ENCODE assay signal across 22 cellular contexts in the genomic region with DNA sequence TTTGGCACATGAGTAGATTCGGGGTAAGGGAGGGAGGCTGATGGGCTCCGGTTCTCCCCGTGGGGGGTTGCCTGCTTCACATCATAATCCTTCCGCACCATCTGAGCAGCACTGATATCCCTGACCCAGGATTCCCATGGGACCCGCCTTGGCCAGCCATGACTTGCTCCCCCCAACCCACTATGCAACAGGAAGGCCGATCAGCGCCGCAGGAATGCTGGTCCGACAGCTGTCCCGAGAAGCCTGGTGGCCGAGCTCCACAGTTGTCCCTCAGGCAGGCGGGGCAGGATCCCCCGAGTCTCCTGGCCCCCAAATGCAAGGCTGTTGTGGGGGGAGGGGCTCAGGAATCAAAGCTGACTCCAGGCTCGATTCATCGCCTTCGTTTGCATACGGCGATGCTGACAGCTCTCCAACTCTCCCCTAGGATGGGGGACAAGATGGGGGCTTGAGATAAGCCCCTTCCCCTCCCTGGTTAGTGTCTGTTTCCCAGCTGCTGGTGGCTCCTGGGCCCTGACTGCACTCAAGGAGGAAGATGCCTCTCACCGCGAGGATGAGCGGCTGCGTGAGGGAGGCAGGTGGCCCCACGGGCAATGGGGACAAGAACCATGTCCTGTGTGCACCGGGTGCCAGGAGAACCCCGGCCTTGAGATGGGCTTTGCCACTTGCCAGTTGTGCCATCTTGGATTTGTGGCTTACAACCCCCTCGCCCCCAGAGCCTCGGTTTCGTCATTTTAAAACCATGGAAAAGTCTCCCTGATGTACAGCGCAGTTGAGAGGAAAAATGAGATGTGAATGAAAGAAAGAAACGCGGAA. TPM values are rescaled to one million over a fixed set of nuclear protein-coding genes. Genes with fewer than 3 reads are reported as not detected.
A peak's percentile ranks its signal among the peaks of the same experiment; 100 is the strongest.
DNase-seq lines count a peak whose midpoint lies in the region; ATAC-seq, FAIRE-seq and TF ChIP-seq lines count a peak whose summit lies in the region.
"Had no signal": no experiment of that assay in that cellular context is flagged by ENCODE, and none has a peak within 500 bp of the region (broad histone marks: within the 10 kb centered on the region; RNA-seq: fewer than 3 reads in every experiment).

No MANE protein-coding gene starts in this region.

- H3K9me3 ChIP-seq in H1 (ENCODE audit: insufficient read depth in 2 of 2, low read depth in 1 of 2, low read length in 1 of 2) (no peaks in the 10 kb centered on the region), skeletal muscle satellite cell (replicated peaks; ENCODE audit: low read length) (no peaks in the 10 kb centered on the region), HAP-1 (no peaks in the 10 kb centered on the region)
- H3K9me3 ChIP-seq: lower lobe of right lung, ovary, sigmoid colon, upper lobe of right lung had no signal

- H3K23ac ChIP-seq in H1 (ENCODE audit: insufficient read length) = no peak overlapping the region

- no peak overlapping the region for H3K4me3 ChIP-seq in H7 (ENCODE audit: insufficient read depth, low read depth, low read length)
- no peak overlapping the region; a peak in 1 of 8 replicates for H3K4me3 ChIP-seq in H1 (ENCODE audit: extremely low read depth in 1 of 4, insufficient read depth in 2 of 4, low read depth in 3 of 4, low read length in 4 of 4)
- H3K4me3 ChIP-seq in skeletal muscle satellite cell (ENCODE audit: low read length) = peak overlapping the region; percentile 44
- H3K4me3 ChIP-seq in HAP-1 = no peak overlapping the region
- H3K4me3 ChIP-seq: GM12878, lower lobe of right lung, ovary, sigmoid colon, upper lobe of right lung had no signal

- H3K23me2 ChIP-seq in H1 (ENCODE audit: low read depth, low read length) = peaks cover 6% of the 10 kb centered on the region

- no peak for ATAC-seq in activated T-cell treated with anti-CD3 and anti-CD28 coated beads, Interleukin-2, amount 50 U/mL, for 72 hours (replicated peaks in 1 of 2)
- ATAC-seq: GM12878; lower lobe of right lung; stimulated activated naive CD8-positive, alpha-beta T cell treated with anti-CD3 and anti-CD28 coated beads, Interleukin-15, Interleukin-2, amounts not matched to agents 100 U/mL and 50 U/mL, for 24 hours; upper lobe of right lung had no signal

- peak overlapping the region; percentile 14 to 43; a peak in 3 of 4 replicates for H3K4me2 ChIP-seq in H1 (ENCODE audit: insufficient read depth in 1 of 2, low read depth in 2 of 2, low read length in 2 of 2)
- peak overlapping the region; percentile 60 for H3K4me2 ChIP-seq in skeletal muscle satellite cell (ENCODE audit: low read length)

- no peak overlapping the region for H2BK120ac ChIP-seq in H1 (replicated peaks; ENCODE audit: low read depth, low read length)

- H3K27ac ChIP-seq in H1 (ENCODE audit: low read depth, low read length) = no peak overlapping the region
- H3K27ac ChIP-seq: lower lobe of right lung, ovary, RWPE1, sigmoid colon, upper lobe of right lung had no signal

- H3K4me3 Mint-ChIP-seq in activated T-cell treated with anti-CD3 and anti-CD28 coated beads, Interleukin-2, amount 50 U/mL, for 72 hours = no peak overlapping the region
- H3K4me3 Mint-ChIP-seq: activated CD4-positive, alpha-beta T cell treated with anti-CD3 and anti-CD28 coated beads, Interleukin-2, amount 10 ng/mL, durations not matched to agents 7 days and 5 days; HFFc6 had no signal

- H3K9ac ChIP-seq in H1 (replicated peaks in 1 of 4; ENCODE audit: extremely low read depth in 1 of 4, low read depth in 3 of 4, low read length in 3 of 4) (no peak overlapping the region), skeletal muscle satellite cell (ENCODE audit: low read depth, low read length) (no peak overlapping the region)

- no peak for TF ChIP-seq CTCF in H1 (IDR thresholded peaks at IDR 0.05; ENCODE audit: control extremely low read depth in 1 of 3, insufficient read depth in 1 of 3, low read depth in 1 of 3, low read length in 3 of 3)

- H3K27me3 ChIP-seq in H7 (ENCODE audit: control insufficient read depth, insufficient read depth, low read length) = no peaks in the 10 kb centered on the region
- H3K27me3 ChIP-seq in H1 (replicated peaks in 1 of 4; ENCODE audit: control insufficient read depth in 3 of 4, extremely low read depth in 1 of 4, insufficient read depth in 3 of 4, low read length in 3 of 4) = no peaks in the 10 kb centered on the region; a peak in 1 of 7 replicates
- H3K27me3 ChIP-seq in skeletal muscle satellite cell (ENCODE audit: control insufficient read depth, insufficient read depth, low read length) = peaks cover 80% of the 10 kb centered on the region
- no peaks in the 10 kb centered on the region for H3K27me3 ChIP-seq in HAP-1 (ENCODE audit: low read depth)
- H3K27me3 ChIP-seq: ovary had no signal

- H2BK12ac ChIP-seq in H1 (ENCODE audit: low read depth, low read length) = peak overlapping the region; percentile 62; the same call in 1 of the 2 replicates

- H3K9me3 Mint-ChIP-seq in activated T-cell treated with anti-CD3 and anti-CD28 coated beads, Interleukin-2, amount 50 U/mL, for 72 hours = no peaks in the 10 kb centered on the region
- H3K9me3 Mint-ChIP-seq: activated CD4-positive, alpha-beta T cell treated with anti-CD3 and anti-CD28 coated beads, Interleukin-2, amount 10 ng/mL, durations not matched to agents 7 days and 5 days; HFFc6 had no signal

- peak overlapping the region; percentile 36 for H3K18ac ChIP-seq in H1 (ENCODE audit: extremely low read depth, low read length)

- H4K5ac ChIP-seq in H1 (ENCODE audit: insufficient read length, low read depth, low read length) = no peak overlapping the region

- H2BK15ac ChIP-seq in H1 (ENCODE audit: low read length) = 0 out of 2 replicates have a peak overlapping the region, but pooled peaks have one; percentile 25

- H3K4ac ChIP-seq in H1 (replicated peaks; ENCODE audit: insufficient read length, low read depth, low read length) = no peak overlapping the region

- no peak for TF ChIP-seq POLR2A in H1 (IDR thresholded peaks at IDR 0.05; ENCODE audit: control extremely low read depth in 1 of 2, low read depth in 2 of 2, low read length in 2 of 2)

- H3K79me2 ChIP-seq in H1 (ENCODE audit: control insufficient read depth in 1 of 2, insufficient read depth in 2 of 2, low read length in 2 of 2) = peaks cover 6 to 15% of the 10 kb centered on the region in 2 experiments; a peak in 2 of 4 replicates

- peak overlapping the region; percentile 5 for H4K91ac ChIP-seq in H1 (replicated peaks; ENCODE audit: insufficient read length, low read length)

- FAIRE-seq in H1 (lab: Jason Lieb, UNC) = no peak
- FAIRE-seq: GM12878, keratinocyte had no signal

- CTCF ChIA-PET in H1 (lab: Charles Lee; ENCODE audit: partially characterized antibody) = interaction anchor here (0.6 to 2.3 kb wide), 11 partner anchors 9 to 66 kb away, joined by 3 to 7 read pairs (median 4); partner anchors contain the start of gene DRAXIN

- peak; percentile 70 for DNase-seq in H7
- DNase-seq in SK-N-DZ (ENCODE audit: low spot score) = peak; percentile 74
- DNase-seq in H1 (ENCODE audit: low read depth in 1 of 2, low spot score in 2 of 2) = peak in 1 of 2 experiments; percentile 58
- no peak for DNase-seq in HAP-1 (ENCODE audit: low spot score in 2 of 2)
- DNase-seq in KBM-7 = no peak
- no peak for DNase-seq in activated T-cell treated with anti-CD3 and anti-CD28 coated beads, Interleukin-2, amount 50 U/mL, for 72 hours
- DNase-seq: activated CD4-positive, alpha-beta T cell treated with anti-CD3 and anti-CD28 coated beads, Interleukin-2, amount 10 ng/mL, durations not matched to agents 7 days and 5 days; activated CD8-positive, alpha-beta memory T cell treated with anti-CD3 and anti-CD28 coated beads, Interleukin-2, amount 50 U/mL, for 48 hours; activated gamma-delta T cell treated with Interleukin-2 at 50 U/mL for 16 hours; amniotic stem cell; HFFc6; IMR-90; lower lobe of right lung; ovary; sigmoid colon; stimulated activated CD4-positive, alpha-beta T cell treated with anti-CD3 and anti-CD28 coated beads, Interleukin-1b, Interleukin-23, amount 100 ng/mL, for 48 hours; stimulated activated naive CD8-positive, alpha-beta T cell treated with anti-CD3 and anti-CD28 coated beads, Interleukin-15, Interleukin-2, amounts not matched to agents 100 U/mL and 50 U/mL, for 24 hours; upper lobe of right lung had no signal

- no peak overlapping the region for H3K27ac Mint-ChIP-seq in activated T-cell treated with anti-CD3 and anti-CD28 coated beads, Interleukin-2, amount 50 U/mL, for 72 hours
- H3K27ac Mint-ChIP-seq: activated CD4-positive, alpha-beta T cell treated with anti-CD3 and anti-CD28 coated beads, Interleukin-2, amount 10 ng/mL, durations not matched to agents 7 days and 5 days; HFFc6 had no signal

- H2AFZ ChIP-seq in H1 (ENCODE audit: low read length) = no peak overlapping the region

- H2BK20ac ChIP-seq in H1 (ENCODE audit: low read length) = peak overlapping the region; percentile 73; the same call in 1 of the 2 replicates

- peaks cover 9% of the 10 kb centered on the region for H3K79me1 ChIP-seq in H1 (ENCODE audit: low read depth, low read length)

- H3K36me3 Mint-ChIP-seq in activated T-cell treated with anti-CD3 and anti-CD28 coated beads, Interleukin-2, amount 50 U/mL, for 72 hours (ENCODE audit: insufficient read depth in 2 of 2) = no peaks in the 10 kb centered on the region

- 0 out of 2 replicates have a peak overlapping the region, but pooled peaks have one; percentile 87 for H2AK5ac ChIP-seq in H1 (ENCODE audit: low read depth, low read length)

- H2BK5ac ChIP-seq in H1 (ENCODE audit: low read depth, low read length) = peak overlapping the region; percentile 77; the same call in 1 of the 2 replicates

- POLR2A ChIA-PET in H1 (lab: Charles Lee; ENCODE audit: partially characterized antibody) = interaction anchor here (0.8 to 32.0 kb wide), 8 partner anchors 10 to 208 kb away, joined by 3 to 1025 read pairs (median 4); partner anchors contain the start of genes AGTRAP, DRAXIN, FBXO6 and MAD2L2

- no peaks in the 10 kb centered on the region for H3K4me1 Mint-ChIP-seq in activated T-cell treated with anti-CD3 and anti-CD28 coated beads, Interleukin-2, amount 50 U/mL, for 72 hours (ENCODE audit: low read depth)
- H3K4me1 Mint-ChIP-seq: activated CD4-positive, alpha-beta T cell treated with anti-CD3 and anti-CD28 coated beads, Interleukin-2, amount 10 ng/mL, durations not matched to agents 7 days and 5 days had no signal

- H3K4me1 ChIP-seq in H1 (replicated peaks in 1 of 4; ENCODE audit: control insufficient read depth in 3 of 4, insufficient read depth in 4 of 4, low read length in 3 of 4) = peaks cover 6 to 37% (median 27%) of the 10 kb centered on the region in 4 experiments
- peaks cover 15% of the 10 kb centered on the region for H3K4me1 ChIP-seq in skeletal muscle satellite cell (ENCODE audit: control insufficient read depth, insufficient read depth, low read length)
- no peaks in the 10 kb centered on the region for H3K4me1 ChIP-seq in HAP-1
- H3K4me1 ChIP-seq: lower lobe of right lung, upper lobe of right lung had no signal

- peaks cover 7% of the 10 kb centered on the region for H3K27me3 Mint-ChIP-seq in activated T-cell treated with anti-CD3 and anti-CD28 coated beads, Interleukin-2, amount 50 U/mL, for 72 hours (ENCODE audit: low read depth)

- H3K36me3 ChIP-seq in H7 (replicated peaks; ENCODE audit: control insufficient read depth, insufficient read depth, low read length) (no peaks in the 10 kb centered on the region), H1 (ENCODE audit: control insufficient read depth in 2 of 4, insufficient read depth in 4 of 4, low read length in 3 of 4) (peaks cover 0 to 6% (median 0%) of the 10 kb centered on the region in 4 experiments; a peak in 1 of 8 replicates), skeletal muscle satellite cell (ENCODE audit: insufficient read depth, low read length) (no peaks in the 10 kb centered on the region), HAP-1 (replicated peaks) (no peaks in the 10 kb centered on the region)
- H3K36me3 ChIP-seq: lower lobe of right lung, ovary, sigmoid colon, upper lobe of right lung had no signal

- TF ChIP-seq RAD21 in H1 (IDR thresholded peaks at IDR 0.05 in 1 of 2, conservative IDR thresholded peaks at IDR 0.05 in 1 of 2; ENCODE audit: low read depth in 2 of 2, low read length in 2 of 2) = no peak

- peaks cover 0 to 7% of the 10 kb centered on the region in 2 experiments for H4K20me1 ChIP-seq in H1 (replicated peaks in 1 of 2; ENCODE audit: control insufficient read depth in 1 of 2, insufficient read depth in 2 of 2, low read length in 2 of 2)

- in situ Hi-C loops in HAP-1 (cut with MboI; ENCODE audit: low sequenced_read_pairs) (no loop called here), KBM-7 (cut with MboI; ENCODE audit: low pct_unique_long_range_greater_than_20kb, low sequenced_read_pairs) (no loop called here)

- H4K8ac ChIP-seq in H1 (ENCODE audit: extremely low read depth, insufficient read depth, low read length) = no peak overlapping the region

- H3K56ac ChIP-seq in H1 (replicated peaks; ENCODE audit: insufficient read length, low read depth, low read length) = no peak overlapping the region

- no peak overlapping the region for H3K14ac ChIP-seq in H1 (ENCODE audit: insufficient read length)

- TF ChIP-seq EP300 in H1 (IDR thresholded peaks at IDR 0.05; ENCODE audit: borderline replicate concordance in 1 of 2, low read depth in 2 of 2, low read length in 2 of 2) = no peak

- WGBS in H1 (ENCODE audit: extremely low coverage in 1 of 2, insufficient coverage in 1 of 2, insufficient read length in 1 of 2, insufficient replicate concordance in 2 of 2, low coverage in 1 of 2, low lambda C conversion rate in 2 of 2, missing lambda C conversion rate in 1 of 2), 2 experiments = 77% methylated on average over 28 of the region's 31 CpGs; no CpG with 5 or more reads in 1 of the 2 experiments

RNA-seq across cellular contexts. Expression of gene DRAXIN, which starts 9.4 kb away (rescaled TPM):
- 52.4 and 60.1 TPM in 2 replicates for total RNA-seq in H7 (2014; rRNA removed; shearing (Covaris generic))
- polyA plus RNA-seq in SK-N-DZ (2014; cell fraction: cytosol; rRNA removed) = 0.75 and 1.0 TPM in 2 replicates
- 0.37 and 0.94 TPM in 2 replicates for polyA plus RNA-seq in SK-N-DZ (2014; cell fraction: nucleus; rRNA removed)
- total RNA-seq in H1 (2021; fragmentation: NEBNext Ultra II Directional; extraction: Animal tissue kit (Norgen Biotek cat#: 25700)) = 17.6 and 18.9 TPM in 2 replicates
- polyA plus RNA-seq in H1 (2011; rRNA removed) = 4.6 and 4.8 TPM in 2 replicates
- 5.0 TPM for polyA plus RNA-seq in H1 (2011; cell fraction: cytosol; rRNA removed)
- polyA plus RNA-seq in H1 (2011; cell fraction: nucleus; rRNA removed) = 5.7 TPM
- polyA plus RNA-seq in H1 (2012, experiment 1 of 2) = 9.5 to 11.2 TPM (median 10.4 TPM) in 4 replicates
- polyA plus RNA-seq in H1 (2012, experiment 2 of 2) = 10.6 TPM
- polyA plus RNA-seq in H1 (2013, experiment 1 of 2) = 16.0 TPM
- polyA plus RNA-seq in H1 (2013, experiment 2 of 2) = 18.1 TPM
- polyA minus RNA-seq in H1 (2011; rRNA and poly(A)+ RNA removed) = 8.4 and 9.0 TPM in 2 replicates
- 6.7 TPM for polyA minus RNA-seq in H1 (2011; cell fraction: cytosol; rRNA and poly(A)+ RNA removed)
- 4.6 TPM for polyA minus RNA-seq in H1 (2011; cell fraction: nucleus; rRNA and poly(A)+ RNA removed)
- total RNA-seq in skeletal muscle satellite cell (2012; rRNA removed) = under 0.01 and 0.25 TPM in 2 replicates
- under 1 TPM; 0.12 to 0.30 TPM for total RNA-seq in activated T-cell treated with anti-CD3 and anti-CD28 coated beads, Interleukin-2, amount 50 U/mL, for 72 hours
- total RNA-seq: HFFc6 had no signal
- polyA plus RNA-seq: keratinocyte had no signal

RNA-seq across cellular contexts. Expression of gene MAD2L2, which starts 19.9 kb away (rescaled TPM):
- 786 and 983 TPM in 2 replicates for total RNA-seq in H7 (2014; rRNA removed; shearing (Covaris generic))
- polyA plus RNA-seq in SK-N-DZ (2014; cell fraction: cytosol; rRNA removed) = 158 and 161 TPM in 2 replicates
- 154 and 165 TPM in 2 replicates for polyA plus RNA-seq in SK-N-DZ (2014; cell fraction: nucleus; rRNA removed)
- total RNA-seq in H1 (2021; fragmentation: NEBNext Ultra II Directional; extraction: Animal tissue kit (Norgen Biotek cat#: 25700)) = 310 and 314 TPM in 2 replicates
- polyA plus RNA-seq in H1 (2011; rRNA removed) = 469 and 710 TPM in 2 replicates
- polyA plus RNA-seq in H1 (2011; cell fraction: cytosol; rRNA removed) = 618 TPM
- polyA plus RNA-seq in H1 (2011; cell fraction: nucleus; rRNA removed) = 791 TPM
- 284 to 411 TPM (median 375 TPM) in 4 replicates for polyA plus RNA-seq in H1 (2012, experiment 1 of 2)
- polyA plus RNA-seq in H1 (2012, experiment 2 of 2) = 511 TPM
- 239 TPM for polyA plus RNA-seq in H1 (2013, experiment 1 of 2)
- polyA plus RNA-seq in H1 (2013, experiment 2 of 2) = 240 TPM
- 212 and 312 TPM in 2 replicates for polyA minus RNA-seq in H1 (2011; rRNA and poly(A)+ RNA removed)
- 182 TPM for polyA minus RNA-seq in H1 (2011; cell fraction: cytosol; rRNA and poly(A)+ RNA removed)
- 206 TPM for polyA minus RNA-seq in H1 (2011; cell fraction: nucleus; rRNA and poly(A)+ RNA removed)
- 35.0 and 40.2 TPM in 2 replicates for total RNA-seq in skeletal muscle satellite cell (2012; rRNA removed)
- 10 to 100 TPM; 76.5 to 78.7 TPM for total RNA-seq in activated T-cell treated with anti-CD3 and anti-CD28 coated beads, Interleukin-2, amount 50 U/mL, for 72 hours

RNA-seq across cellular contexts. Expression of gene AGTRAP, which starts 35.1 kb away (rescaled TPM):
- total RNA-seq in H7 (2014; rRNA removed; shearing (Covaris generic)) = 162 and 166 TPM in 2 replicates
- 12.1 and 17.0 TPM in 2 replicates for polyA plus RNA-seq in SK-N-DZ (2014; cell fraction: cytosol; rRNA removed)
- polyA plus RNA-seq in SK-N-DZ (2014; cell fraction: nucleus; rRNA removed) = 8.2 and 22.1 TPM in 2 replicates
- 69.7 and 70.9 TPM in 2 replicates for total RNA-seq in H1 (2021; fragmentation: NEBNext Ultra II Directional; extraction: Animal tissue kit (Norgen Biotek cat#: 25700))
- 192 and 261 TPM in 2 replicates for polyA plus RNA-seq in H1 (2011; rRNA removed)
- polyA plus RNA-seq in H1 (2011; cell fraction: cytosol; rRNA removed) = 143 TPM
- 170 TPM for polyA plus RNA-seq in H1 (2011; cell fraction: nucleus; rRNA removed)
- 62.9 to 98.6 TPM (median 90.5 TPM) in 4 replicates for polyA plus RNA-seq in H1 (2012, experiment 1 of 2)
- polyA plus RNA-seq in H1 (2012, experiment 2 of 2) = 114 TPM
- 85.2 TPM for polyA plus RNA-seq in H1 (2013, experiment 1 of 2)
- polyA plus RNA-seq in H1 (2013, experiment 2 of 2) = 106 TPM
- polyA minus RNA-seq in H1 (2011; rRNA and poly(A)+ RNA removed) = 53.6 and 60.7 TPM in 2 replicates
- polyA minus RNA-seq in H1 (2011; cell fraction: cytosol; rRNA and poly(A)+ RNA removed) = 48.1 TPM
- polyA minus RNA-seq in H1 (2011; cell fraction: nucleus; rRNA and poly(A)+ RNA removed) = 36.8 TPM
- 40.4 and 47.4 TPM in 2 replicates for total RNA-seq in skeletal muscle satellite cell (2012; rRNA removed)
- total RNA-seq in activated T-cell treated with anti-CD3 and anti-CD28 coated beads, Interleukin-2, amount 50 U/mL, for 72 hours = 10 to 100 TPM; 12.6 to 13.4 TPM

RNA-seq across cellular contexts. Expression of gene FBXO6, which starts 36.9 kb away (rescaled TPM):
- total RNA-seq in H7 (2014; rRNA removed; shearing (Covaris generic)) = 1.7 and 3.4 TPM in 2 replicates
- polyA plus RNA-seq in SK-N-DZ (2014; cell fraction: cytosol; rRNA removed) = 0.54 and 1.1 TPM in 2 replicates
- polyA plus RNA-seq in SK-N-DZ (2014; cell fraction: nucleus; rRNA removed) = 0.33 TPM in 1 of 2 replicates, not detected in the other
- total RNA-seq in H1 (2021; fragmentation: NEBNext Ultra II Directional; extraction: Animal tissue kit (Norgen Biotek cat#: 25700)) = 0.29 and 0.54 TPM in 2 replicates
- polyA plus RNA-seq in H1 (2011; rRNA removed) = 0.86 and 1.2 TPM in 2 replicates
- 0.76 TPM for polyA plus RNA-seq in H1 (2011; cell fraction: cytosol; rRNA removed)
- polyA plus RNA-seq in H1 (2011; cell fraction: nucleus; rRNA removed) = 0.53 TPM
- polyA plus RNA-seq in H1 (2012, experiment 1 of 2) = 0.69 to 1.1 TPM (median 1.0 TPM) in 4 replicates
- 0.62 TPM for polyA plus RNA-seq in H1 (2012, experiment 2 of 2)
- 0.47 TPM for polyA plus RNA-seq in H1 (2013, experiment 1 of 2)
- 0.39 TPM for polyA plus RNA-seq in H1 (2013, experiment 2 of 2)
- polyA minus RNA-seq in H1 (2011; rRNA and poly(A)+ RNA removed) = 0.19 and 0.32 TPM in 2 replicates
- not detected for polyA minus RNA-seq in H1 (2011; cell fraction: cytosol; rRNA and poly(A)+ RNA removed)
- polyA minus RNA-seq in H1 (2011; cell fraction: nucleus; rRNA and poly(A)+ RNA removed) = not detected
- total RNA-seq in skeletal muscle satellite cell (2012; rRNA removed) = 2.5 and 3.9 TPM in 2 replicates
- 10 to 100 TPM; 10.9 to 11.3 TPM for total RNA-seq in activated T-cell treated with anti-CD3 and anti-CD28 coated beads, Interleukin-2, amount 50 U/mL, for 72 hours

RNA-seq across cellular contexts. Expression of gene FBXO44, which starts 46.2 kb away (rescaled TPM):
- total RNA-seq in H7 (2014; rRNA removed; shearing (Covaris generic)) = 24.5 and 32.4 TPM in 2 replicates
- 9.9 and 10.0 TPM in 2 replicates for polyA plus RNA-seq in SK-N-DZ (2014; cell fraction: cytosol; rRNA removed)
- 29.4 and 40.4 TPM in 2 replicates for polyA plus RNA-seq in SK-N-DZ (2014; cell fraction: nucleus; rRNA removed)
- total RNA-seq in H1 (2021; fragmentation: NEBNext Ultra II Directional; extraction: Animal tissue kit (Norgen Biotek cat#: 25700)) = 27.2 and 29.2 TPM in 2 replicates
- 27.0 and 43.0 TPM in 2 replicates for polyA plus RNA-seq in H1 (2011; rRNA removed)
- polyA plus RNA-seq in H1 (2011; cell fraction: cytosol; rRNA removed) = 42.8 TPM
- 137 TPM for polyA plus RNA-seq in H1 (2011; cell fraction: nucleus; rRNA removed)
- polyA plus RNA-seq in H1 (2012, experiment 1 of 2) = 21.1 to 33.1 TPM (median 30.9 TPM) in 4 replicates
- 19.3 TPM for polyA plus RNA-seq in H1 (2012, experiment 2 of 2)
- 23.1 TPM for polyA plus RNA-seq in H1 (2013, experiment 1 of 2)
- 21.5 TPM for polyA plus RNA-seq in H1 (2013, experiment 2 of 2)
- 12.6 and 15.0 TPM in 2 replicates for polyA minus RNA-seq in H1 (2011; rRNA and poly(A)+ RNA removed)
- polyA minus RNA-seq in H1 (2011; cell fraction: cytosol; rRNA and poly(A)+ RNA removed) = 17.6 TPM
- polyA minus RNA-seq in H1 (2011; cell fraction: nucleus; rRNA and poly(A)+ RNA removed) = 37.9 TPM
- 8.7 and 12.7 TPM in 2 replicates for total RNA-seq in skeletal muscle satellite cell (2012; rRNA removed)
- 10 to 100 TPM; 24.8 to 30.3 TPM for total RNA-seq in activated T-cell treated with anti-CD3 and anti-CD28 coated beads, Interleukin-2, amount 50 U/mL, for 72 hours

Comparison
In these comparisons a context has a peak if more than half of its experiments do, and no peak if none do; other contexts are left out.
1. DNase-seq: peak in H7 (single experiment) and SK-N-DZ (single experiment); none in HAP-1 (0 of 2), KBM-7 (single experiment) and activated T-cell treated with anti-CD3 and anti-CD28 coated beads, Interleukin-2, amount 50 U/mL, for 72 hours (0 of 2).
2. RNA of gene DRAXIN, which starts 9.4 kb away (total RNA-seq): 52.4 to 60.1 TPM in H7 and 17.6 to 18.9 TPM in H1; 0.12 to 0.30 TPM in activated T-cell treated with anti-CD3 and anti-CD28 coated beads, Interleukin-2, amount 50 U/mL, for 72 hours; every median in the first group is over 10 times any median in the second.